Comparison of ENCODE assay signal across 8 cellular contexts in genomic region chr2:218010838-218011616, GRCh38. TPM values are rescaled to one million over a fixed set of nuclear protein-coding genes. Genes with fewer than 3 reads are reported as not detected.
DNase-seq lines count a peak whose midpoint lies in the region; ATAC-seq and TF ChIP-seq lines count a peak whose summit lies in the region.

No MANE protein-coding gene starts in this region.

- peak overlapping the region; percentile 13 for H3K9ac ChIP-seq in mesendoderm (ENCODE audit: low read length)

- no peaks in the 10 kb centered on the region for H3K36me3 Mint-ChIP-seq in activated naive CD8-positive, alpha-beta T cell treated with anti-CD3 and anti-CD28 coated beads for 36 hours

- H3K9me3 Mint-ChIP-seq in activated naive CD8-positive, alpha-beta T cell treated with anti-CD3 and anti-CD28 coated beads for 36 hours = no peaks in the 10 kb centered on the region

- no peak overlapping the region for H2BK5ac ChIP-seq in mesendoderm (ENCODE audit: low read length)

- no peaks in the 10 kb centered on the region for H3K79me2 ChIP-seq in mesendoderm (ENCODE audit: control insufficient read depth, insufficient read depth, low read length)

- H3K4me3 Mint-ChIP-seq in activated naive CD8-positive, alpha-beta T cell treated with anti-CD3 and anti-CD28 coated beads for 36 hours = peak overlapping the region; percentile 45

- H3K18ac ChIP-seq in mesendoderm (ENCODE audit: low read length) = no peak overlapping the region

- TSS peak; percentile 17 for BruUV-seq in A673 (replicated peaks; lab: Mats Ljungman, UMichigan)

- no peak overlapping the region for H3K27ac Mint-ChIP-seq in activated naive CD8-positive, alpha-beta T cell treated with anti-CD3 and anti-CD28 coated beads for 36 hours

- ATAC-seq in HG02642 (IDR thresholded peaks at IDR 0.05; ENCODE audit: poor library complexity, unreplicated experiment) (no peak), HG02678 (IDR thresholded peaks at IDR 0.05; ENCODE audit: unreplicated experiment) (no peak), aorta (ENCODE audit: low FRiP score) (no peak)

- H3K27ac ChIP-seq in A673 (ENCODE audit: low read depth, low read length, poor library complexity, severe bottlenecking) (peak overlapping the region; percentile 92), HEK293 (ENCODE audit: extremely low read depth, low read depth, low read length) (peak overlapping the region; percentile 4; the same call in 1 of the 2 replicates), mesendoderm (ENCODE audit: low read depth, low read length) (no peak overlapping the region), aorta (ENCODE audit: low read depth in 1 of 2, low read length in 2 of 2) (no peak overlapping the region)

- H3K4me1 Mint-ChIP-seq in activated naive CD8-positive, alpha-beta T cell treated with anti-CD3 and anti-CD28 coated beads for 36 hours = peaks cover 10% of the 10 kb centered on the region

- H3K4me3 ChIP-seq in A673 (ENCODE audit: low read depth, low read length, poor library complexity, severe bottlenecking) = peak overlapping the region; percentile 76
- no peak overlapping the region for H3K4me3 ChIP-seq in HEK293 (ENCODE audit: low read depth, low read length)
- H3K4me3 ChIP-seq in mesendoderm (ENCODE audit: low read length) = no peak overlapping the region
- H3K4me3 ChIP-seq in aorta (ENCODE audit: low read length in 2 of 2) = no peak overlapping the region

- DNase-seq in A673 (ENCODE audit: low spot score) (peak; percentile 90), mesendoderm (no peak), aorta (no peak), NCI-H187 treated with DMSO at 0.1 percent for 48 hours (lab: John Stamatoyannopoulos, UW) (no peak)
- no peak for DNase-seq in activated naive CD8-positive, alpha-beta T cell treated with anti-CD3 and anti-CD28 coated beads for 36 hours

- no peaks in the 10 kb centered on the region for H3K36me3 ChIP-seq in A673 (ENCODE audit: insufficient read depth, low read length, poor library complexity, severe bottlenecking)
- H3K36me3 ChIP-seq in HEK293 (ENCODE audit: control insufficient read depth in 2 of 2, insufficient read depth in 1 of 2, low read length in 2 of 2) = no peaks in the 10 kb centered on the region
- no peaks in the 10 kb centered on the region for H3K36me3 ChIP-seq in mesendoderm (ENCODE audit: control insufficient read depth, insufficient read depth, low read length)
- H3K36me3 ChIP-seq in aorta (ENCODE audit: control insufficient read depth in 1 of 2, insufficient read depth in 2 of 2, low read length in 1 of 2) = no peaks in the 10 kb centered on the region

- H3K27me3 Mint-ChIP-seq in activated naive CD8-positive, alpha-beta T cell treated with anti-CD3 and anti-CD28 coated beads for 36 hours = peaks cover 53% of the 10 kb centered on the region

- no CpG with 5 or more reads among the region's 14 CpGs for WGBS in mesendoderm (ENCODE audit: extremely low coverage, insufficient coverage, low lambda C conversion rate)
- WGBS in aorta, 2 donors = 52 to 62% methylated on average over 10 to 14 of the region's 14 CpGs

- H2BK15ac ChIP-seq in mesendoderm (replicated peaks; ENCODE audit: low read depth) = no peak overlapping the region

- no peak overlapping the region for H4K8ac ChIP-seq in mesendoderm (ENCODE audit: low read depth, low read length)

- peaks cover 78% of the 10 kb centered on the region for H3K4me1 ChIP-seq in A673 (ENCODE audit: insufficient read depth, low read length, poor library complexity, severe bottlenecking)
- peaks cover 7% of the 10 kb centered on the region for H3K4me1 ChIP-seq in HEK293 (ENCODE audit: control insufficient read depth, insufficient read depth, low read length)
- H3K4me1 ChIP-seq in mesendoderm (ENCODE audit: control insufficient read depth, low read depth, low read length) = peaks cover 17% of the 10 kb centered on the region
- no peaks in the 10 kb centered on the region for H3K4me1 ChIP-seq in aorta (ENCODE audit: control insufficient read depth in 1 of 2, insufficient read depth in 2 of 2, low read length in 2 of 2)

- no peak overlapping the region for H2BK120ac ChIP-seq in mesendoderm (ENCODE audit: low read depth, low read length)

- H4K5ac ChIP-seq in mesendoderm (ENCODE audit: low read length) = no peak overlapping the region

- H3K4me2 ChIP-seq in mesendoderm (ENCODE audit: low read length) = peak overlapping the region; percentile 78

- H3K79me1 ChIP-seq in mesendoderm (ENCODE audit: low read length) = no peaks in the 10 kb centered on the region

- TF ChIP-seq CTCF in A673 (conservative IDR thresholded peaks at IDR 0.05; ENCODE audit: low read depth, low read length) (no peak), HEK293 (tag by site-specific recombination; IDR thresholded peaks at IDR 0.05) (no peak)

- CTCF ChIA-PET in A673 (lab: Charles Lee) (no interaction called here), HEK293 (lab: Yijun Ruan, JAX) (interaction anchor here (1.0 to 1.2 kb wide), 3 partner anchors 11 to 222 kb away, joined by 3 to 4 read pairs (median 4); no protein-coding TSS in a partner anchor)

- peak overlapping the region; percentile 5 for H3K4ac ChIP-seq in mesendoderm (ENCODE audit: low read depth, low read length)

- POLR2A ChIA-PET in A673 (lab: Charles Lee; ENCODE audit: low non-redundant PET) = interaction anchor here (1.3 kb wide), 1 partner anchor 17 kb away, joined by 3 read pairs; no protein-coding TSS in a partner anchor
- POLR2A ChIA-PET in HEK293 (lab: Yijun Ruan, JAX) = no interaction called here

- intact Hi-C loops in A673 (cut with micrococcal nuclease; ENCODE audit: unreplicated experiment) = no loop called here
- intact Hi-C loops in aorta (cut with DNase I) = no loop called here

- peak overlapping the region; percentile 6 for H3K23ac ChIP-seq in mesendoderm (ENCODE audit: low read length)

- H3K27me3 ChIP-seq in A673 (replicated peaks; ENCODE audit: insufficient read depth, low read depth, low read length, poor library complexity) (no peaks in the 10 kb centered on the region), mesendoderm (ENCODE audit: insufficient read depth, low read length, poor library complexity) (no peaks in the 10 kb centered on the region), aorta (ENCODE audit: control insufficient read depth in 1 of 2, insufficient read depth in 2 of 2, low read length in 1 of 2) (no peaks in the 10 kb centered on the region)

- peak overlapping the region; percentile 84 for H3K56ac ChIP-seq in mesendoderm (ENCODE audit: low read length)

- peak overlapping the region; percentile 81 for H2AK5ac ChIP-seq in mesendoderm (ENCODE audit: low read length)

- H3K9me3 ChIP-seq in A673 (ENCODE audit: low read depth, low read length, poor library complexity, severe bottlenecking) (no peaks in the 10 kb centered on the region), HEK293 (ENCODE audit: control insufficient read depth, insufficient read depth, low read depth, low read length) (no peaks in the 10 kb centered on the region), aorta (ENCODE audit: control insufficient read depth, low read length) (no peaks in the 10 kb centered on the region)

TF ChIP-seq in HEK293, 187 proteins besides CTCF, POLR2A, EP300 and RAD21 (continues in another document):
- no peak for TF ChIP-seq ZNF776 (tag by site-specific recombination; IDR thresholded peaks at IDR 0.05; ENCODE audit: borderline replicate concordance)
- TF ChIP-seq ZXDB (tag by site-specific recombination; IDR thresholded peaks at IDR 0.05) = no peak
- no peak for TF ChIP-seq ZNF677 (tag by site-specific recombination; IDR thresholded peaks at IDR 0.05)
- peak; percentile 65 for TF ChIP-seq ZNF398 (tag by site-specific recombination; IDR thresholded peaks at IDR 0.05)
- no peak for TF ChIP-seq ZSCAN23 (tag by site-specific recombination; IDR thresholded peaks at IDR 0.05)
- TF ChIP-seq ZNF175 (tag by site-specific recombination; IDR thresholded peaks at IDR 0.05) = no peak
- TF ChIP-seq ZNF513 (tag by site-specific recombination; IDR thresholded peaks at IDR 0.05) = no peak
- TF ChIP-seq ZNF112 (tag by site-specific recombination; IDR thresholded peaks at IDR 0.05) = no peak

RNA-seq across cellular contexts. Expression of gene TNS1, which starts 8.2 kb away (rescaled TPM):
- 88.9 and 99.6 TPM in 2 replicates for total RNA-seq in A673 (2021)
- 1 to 10 TPM in 1 of 2 experiments, under 1 TPM in 1; 0.89 to 1.4 TPM for total RNA-seq in activated naive CD8-positive, alpha-beta T cell treated with anti-CD3 and anti-CD28 coated beads for 36 hours
- polyA plus RNA-seq in mesendoderm (2013, experiment 1 of 2) = 1.7 TPM
- polyA plus RNA-seq in mesendoderm (2013, experiment 2 of 2) = 2.4 TPM
- total RNA-seq in aorta = 1,000 to 10,000 TPM; 1,456 to 1,949 TPM
- polyA plus RNA-seq in aorta = 100 to 1,000 TPM; 303 to 404 TPM

RNA-seq across cellular contexts. Expression of gene RUFY4, which starts 58.0 kb away (rescaled TPM):
- total RNA-seq in A673 (2021) (0.26 and 1.3 TPM in 2 replicates), aorta (under 1 TPM; 0.39 to 0.45 TPM)
- total RNA-seq in activated naive CD8-positive, alpha-beta T cell treated with anti-CD3 and anti-CD28 coated beads for 36 hours = 1 to 10 TPM; 1.6 to 2.0 TPM
- not detected for polyA plus RNA-seq in mesendoderm (2013, experiment 1 of 2)
- 0.03 TPM for polyA plus RNA-seq in mesendoderm (2013, experiment 2 of 2)
- not detected for polyA plus RNA-seq in aorta

Comparison
In these comparisons a context has a peak if more than half of its experiments do, and no peak if none do; other contexts are left out.
1. H3K27ac ChIP-seq: peak in A673 (single experiment) and HEK293 (single experiment); none in mesendoderm (single experiment) and aorta (0 of 2).
2. RNA of gene TNS1, which starts 8.2 kb away (total RNA-seq): 1,456 to 1,949 TPM in aorta and 88.9 to 99.6 TPM in A673; 0.89 to 1.4 TPM in activated naive CD8-positive, alpha-beta T cell treated with anti-CD3 and anti-CD28 coated beads for 36 hours; every median in the first group is over 10 times any median in the second.